12 cellular contexts compared by ENCODE assay signal in genomic region chr6:45454008-45454911, GRCh38.
DNase-seq lines count a peak whose midpoint lies in the region; ATAC-seq and TF ChIP-seq lines count a peak whose summit lies in the region.
"Had no signal": no experiment of that assay in that cellular context is flagged by ENCODE, and none has a peak within 500 bp of the region (broad histone marks: within the 10 kb centered on the region; RNA-seq: fewer than 3 reads in every experiment).

No MANE protein-coding gene starts in this region.

- H3K4me3 ChIP-seq in Panc1 (ENCODE audit: low read depth in 2 of 2, low read length in 2 of 2) (no peak overlapping the region), skeletal muscle satellite cell (ENCODE audit: low read length) (no peak overlapping the region), lower leg skin (ENCODE audit: low read depth, poor library complexity, severe bottlenecking) (no peak overlapping the region)

- H3K4me1 ChIP-seq in Panc1 (ENCODE audit: control insufficient read depth, insufficient read depth, low read length) (peaks cover 27% of the 10 kb centered on the region), skeletal muscle satellite cell (ENCODE audit: control insufficient read depth, insufficient read depth, low read length) (peaks cover 15% of the 10 kb centered on the region)

- H3K36me3 ChIP-seq in Panc1 (ENCODE audit: control insufficient read depth, insufficient read depth, low read length), result no peaks in the 10 kb centered on the region
- H3K36me3 ChIP-seq in skeletal muscle satellite cell (ENCODE audit: insufficient read depth, low read length), result peaks cover 54% of the 10 kb centered on the region

- CTCF ChIA-PET in Panc1 (lab: Charles Lee), result no interaction called here
- CTCF ChIA-PET in GM10248 (lab: Yijun Ruan, JAX), result no interaction called here

- peak overlapping the region; percentile 75 for H3K27ac ChIP-seq in Panc1 (ENCODE audit: low read length)

- in situ Hi-C loops in Panc1 (cut with HindIII; ENCODE audit: low pct_unique_long_range_greater_than_20kb, low sequenced_read_pairs), result no loop called here

- WGBS in lower leg skin, 2 donors, result 79 to 80% methylated on average over 4 of the region's 4 CpGs

- H3K27me3 ChIP-seq in Panc1 (ENCODE audit: control insufficient read depth, insufficient read depth, low read length) (no peaks in the 10 kb centered on the region), skeletal muscle satellite cell (ENCODE audit: control insufficient read depth, insufficient read depth, low read length) (no peaks in the 10 kb centered on the region)

- TF ChIP-seq CTCF in Panc1 (IDR thresholded peaks at IDR 0.05) (no peak), lower leg skin (IDR thresholded peaks at IDR 0.05) (no peak), GM10248 (IDR thresholded peaks at IDR 0.05; ENCODE audit: control extremely low read depth, extremely low read depth, low read depth, missing control alignments) (no peak)

- H3K4me2 ChIP-seq in skeletal muscle satellite cell (ENCODE audit: low read length), result peak overlapping the region; percentile 35

- no peak overlapping the region for H3K9ac ChIP-seq in skeletal muscle satellite cell (ENCODE audit: low read depth, low read length)

- no peak for TF ChIP-seq POLR2A in lower leg skin (IDR thresholded peaks at IDR 0.05)

- intact Hi-C loops in Panc1 (cut with micrococcal nuclease; ENCODE audit: unreplicated experiment), result no loop called here
- intact Hi-C loops in lower leg skin (cut with DNase I; ENCODE audit: low total_unique reads), result no loop called here

- DNase-seq in GM03348 (ENCODE audit: low spot score) (peak; percentile 64), Panc1 (ENCODE audit: low read depth, low spot score) (peak; percentile 67), epidermal melanocyte (ENCODE audit: insufficient read length, low spot score) (peak; percentile 35), NCI-H2081 (lab: John Stamatoyannopoulos, UW) (no peak), lower leg skin (ENCODE audit: low spot score in 2 of 2) (no peak), GM10248 (ENCODE audit: extremely low spot score) (no peak)
- DNase-seq: activated CD8-positive, alpha-beta memory T cell treated with anti-CD3 and anti-CD28 coated beads for 24 hours; kidney glomerular epithelial cell; NCI-H1048; NCI-H524 treated with DMSO at 0.1 percent for 48 hours; posterior cingulate gyrus had no signal

- no peaks in the 10 kb centered on the region for H3K9me3 ChIP-seq in Panc1 (ENCODE audit: control insufficient read depth, insufficient read depth, low read depth, low read length)
- no peaks in the 10 kb centered on the region for H3K9me3 ChIP-seq in skeletal muscle satellite cell (replicated peaks; ENCODE audit: low read length)

- POLR2A ChIA-PET in Panc1 (lab: Charles Lee), result no interaction called here
- POLR2A ChIA-PET in GM10248 (lab: Yijun Ruan, JAX), result no interaction called here

- BruUV-seq in Panc1 (replicated peaks; lab: Mats Ljungman, UMichigan), result no TSS peak

- ATAC-seq in Panc1, result peak; percentile 94

Comparison
In these comparisons a context has a peak if more than half of its experiments do, and no peak if none do; other contexts are left out.
1. DNase-seq: peak in GM03348 (single experiment), Panc1 (single experiment) and epidermal melanocyte (single experiment); none in NCI-H2081 (0 of 2), lower leg skin (0 of 2) and GM10248 (single experiment).